20 cellular contexts compared by ENCODE assay signal in genomic region chr4:153179100-153179499, GRCh38. TPM values are rescaled to one million over a fixed set of nuclear protein-coding genes. Genes with fewer than 3 reads are reported as not detected.
DNase-seq lines count a peak whose midpoint lies in the region; ATAC-seq, FAIRE-seq and TF ChIP-seq lines count a peak whose summit lies in the region.
"Had no signal": no experiment of that assay in that cellular context is flagged by ENCODE, and none has a peak within 500 bp of the region (broad histone marks: within the 10 kb centered on the region; RNA-seq: fewer than 3 reads in every experiment).

No MANE protein-coding gene starts in this region.

- ATAC-seq in HG03439 (IDR thresholded peaks at IDR 0.05; ENCODE audit: unreplicated experiment) = no peak
- ATAC-seq: CD8-positive, alpha-beta T cell; HCT116 had no signal

- TF ChIP-seq CTCF in kidney (IDR thresholded peaks at IDR 0.05; ENCODE audit: borderline replicate concordance, extremely low read depth, insufficient read depth) = no peak

- H3K4me1 ChIP-seq in endocrine pancreas (ENCODE audit: control insufficient read depth, insufficient read depth, low read length) (peaks cover 4% of the 10 kb centered on the region), kidney (ENCODE audit: control insufficient read depth in 1 of 2, insufficient read depth in 1 of 2, low read depth in 1 of 2, low read length in 2 of 2) (peaks cover 0 to 3% of the 10 kb centered on the region in 2 donors)

- FAIRE-seq in A204.1 (lab: Jason Lieb, UNC) = peak; percentile 99
- FAIRE-seq in TTC549 (lab: Jason Lieb, UNC) = peak; percentile 96
- peak; percentile 99 for FAIRE-seq in kidney (lab: Jason Lieb, UNC)
- FAIRE-seq: GM12891 had no signal

- H3K9me3 ChIP-seq in endocrine pancreas (ENCODE audit: control insufficient read depth, low read length) (no peaks in the 10 kb centered on the region), kidney (ENCODE audit: control insufficient read depth in 1 of 2, low read length in 2 of 2) (no peaks in the 10 kb centered on the region)
- H3K9me3 ChIP-seq: BLaER1 had no signal

- no peak overlapping the region for H3K27ac ChIP-seq in kidney (ENCODE audit: low read depth in 2 of 2, low read length in 2 of 2)
- H3K27ac ChIP-seq: 22Rv1, BLaER1 had no signal

- no peaks in the 10 kb centered on the region for H3K36me3 ChIP-seq in endocrine pancreas (ENCODE audit: control insufficient read depth, insufficient read depth, low read length)
- no peaks in the 10 kb centered on the region for H3K36me3 ChIP-seq in kidney (ENCODE audit: control insufficient read depth in 1 of 2, insufficient read depth in 2 of 2, low read length in 2 of 2)
- H3K36me3 ChIP-seq: BLaER1 had no signal

- H3K4me3 ChIP-seq in endocrine pancreas (ENCODE audit: control insufficient read depth, insufficient read depth, low read length) (peak overlapping the region; percentile 58), kidney (ENCODE audit: low read length in 2 of 2) (no peak overlapping the region)
- H3K4me3 ChIP-seq: BLaER1 had no signal

- intact Hi-C loops in kidney (cut with DNase I) = no loop called here

- H3K9ac ChIP-seq in endocrine pancreas (ENCODE audit: control insufficient read depth, insufficient read depth, low read length) (no peak overlapping the region), kidney (ENCODE audit: low read length in 2 of 2) (no peak overlapping the region)
- H3K9ac ChIP-seq: BLaER1 had no signal

- DNase-seq in kidney (no peak), kidney glomerular epithelial cell (lab: John Stamatoyannopoulos, UW) (no peak), GM19238 (ENCODE audit: insufficient read length, low spot score) (no peak), KG1 (lab: John Stamatoyannopoulos, UW) (no peak)
- DNase-seq: Calu3; CD8-positive, alpha-beta T cell; DMS53; DND-41; EL; GOT3; H7; KBM-7 had no signal

- H3K27me3 ChIP-seq in endocrine pancreas (ENCODE audit: control insufficient read depth, insufficient read depth, low read length) = no peaks in the 10 kb centered on the region
- H3K27me3 ChIP-seq: BLaER1 had no signal

RNA-seq across cellular contexts. Expression of gene TRIM2, which starts 25.1 kb away (rescaled TPM):
- total RNA-seq in kidney = 122 TPM
- 23.3 TPM for polyA plus RNA-seq in kidney (ENCODE audit: insufficient read depth, low read depth, low replicate concordance)
